17 cellular contexts compared by ENCODE assay signal in the genomic region with DNA sequence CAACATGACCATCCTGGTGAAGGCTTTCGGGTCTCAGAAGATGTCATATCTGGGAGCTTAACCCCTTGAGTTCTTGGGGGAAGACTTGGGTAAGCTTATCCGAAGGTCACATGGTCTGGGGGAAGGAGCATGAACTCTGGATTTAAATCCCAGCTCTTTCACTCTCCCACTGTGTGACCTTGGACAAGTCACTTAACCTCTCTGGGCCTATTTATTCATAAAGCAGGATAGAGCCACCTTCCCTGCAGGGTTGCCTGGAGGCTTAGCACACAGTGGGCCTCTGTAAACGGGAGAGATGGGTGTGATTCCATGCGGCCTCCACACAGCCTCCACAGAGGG. TPM values are rescaled to one million over a fixed set of nuclear protein-coding genes. Genes with fewer than 3 reads are reported as not detected.
A peak's percentile ranks its signal among the peaks of the same experiment; 100 is the strongest.
DNase-seq lines count a peak whose midpoint lies in the region; ATAC-seq, FAIRE-seq and TF ChIP-seq lines count a peak whose summit lies in the region.
"Had no signal": no experiment of that assay in that cellular context is flagged by ENCODE, and none has a peak within 500 bp of the region (broad histone marks: within the 10 kb centered on the region; RNA-seq: fewer than 3 reads in every experiment).

No MANE protein-coding gene starts in this region.

- H3K4me3 ChIP-seq in HEK293 (ENCODE audit: low read depth, low read length): no peak overlapping the region
- H3K4me3 ChIP-seq in bronchial epithelial cell (ENCODE audit: low read depth, low read length): no peak overlapping the region
- no peak overlapping the region for H3K4me3 ChIP-seq in mucosa of descending colon
- H3K4me3 ChIP-seq in stomach: no peak overlapping the region
- H3K4me3 ChIP-seq in lower lobe of right lung: no peak overlapping the region

- DNase-seq in bronchial epithelial cell (ENCODE audit: low read depth) (no peak), mucosa of descending colon (peak in 2 of 3 donors; percentile 78 to 81), stomach (no peak), lower lobe of right lung (no peak), DMS153 (lab: John Stamatoyannopoulos, UW) (no peak), iPS-NIHi11 (ENCODE audit: low spot score) (no peak)
- DNase-seq: activated CD4-positive, alpha-beta T cell treated with anti-CD3 and anti-CD28 coated beads, Interleukin-2, amount 10 ng/mL, durations not matched to agents 7 days and 5 days; activated naive CD4-positive, alpha-beta T cell treated with anti-CD3 and anti-CD28 coated beads for 36 hours; HFFc6; NCI-H1105 treated with DMSO at 0.1 percent for 48 hours; NCI-H2171 treated with DMSO at 0.1 percent for 48 hours; NCI-H82; stimulated activated naive B cell treated with anti-CD40 and anti-IgM and Interleukin-4, amounts not matched to agents 10 μg/mL and 1 μg/mL and 100 μg/mL, for 72 hours; SW 1271 had no signal

- TF ChIP-seq CTCF in HEK293 (tag by site-specific recombination; IDR thresholded peaks at IDR 0.05): no peak
- TF ChIP-seq CTCF in bronchial epithelial cell (IDR thresholded peaks at IDR 0.05; ENCODE audit: insufficient read depth, low read length, severe bottlenecking): no peak
- no peak for TF ChIP-seq CTCF in mucosa of descending colon (IDR thresholded peaks at IDR 0.05)
- TF ChIP-seq CTCF in stomach (IDR thresholded peaks at IDR 0.05): no peak
- no peak for TF ChIP-seq CTCF in lower lobe of right lung (IDR thresholded peaks at IDR 0.05)

- TF ChIP-seq POLR2A in stomach (IDR thresholded peaks at IDR 0.05): no peak

- no peak for TF ChIP-seq EP300 in stomach (IDR thresholded peaks at IDR 0.05)

- CTCF ChIA-PET in HEK293 (lab: Yijun Ruan, JAX): interaction anchor here (1.1 to 2.7 kb wide), 3 partner anchors 10 to 37 kb away, joined by 3 to 20 read pairs (median 3); no protein-coding TSS in a partner anchor

- intact Hi-C loops in mucosa of descending colon (cut with DNase I, micrococcal nuclease) (no loop called here), stomach (cut with DNase I; ENCODE audit: low total_unique reads) (no loop called here), lower lobe of right lung (cut with DNase I) (no loop called here)

- no peaks in the 10 kb centered on the region; the same call in 1 of the 2 replicates for H3K4me1 ChIP-seq in HEK293 (ENCODE audit: control insufficient read depth, insufficient read depth, low read length)
- H3K4me1 ChIP-seq in mucosa of descending colon (ENCODE audit: low read depth): peaks cover 29% of the 10 kb centered on the region
- H3K4me1 ChIP-seq in stomach: peaks cover 10 to 60% (median 32%) of the 10 kb centered on the region in 4 donors
- H3K4me1 ChIP-seq in lower lobe of right lung: no peaks in the 10 kb centered on the region

- H3K9me3 ChIP-seq in HEK293 (ENCODE audit: control insufficient read depth, insufficient read depth, low read depth, low read length) (no peaks in the 10 kb centered on the region), mucosa of descending colon (no peaks in the 10 kb centered on the region), stomach (no peaks in the 10 kb centered on the region), lower lobe of right lung (no peaks in the 10 kb centered on the region)

- H3K27me3 ChIP-seq in bronchial epithelial cell (ENCODE audit: control insufficient read depth, insufficient read depth, low read length) (no peaks in the 10 kb centered on the region), stomach (no peaks in the 10 kb centered on the region), lower lobe of right lung (ENCODE audit: low read depth) (peaks cover 3% of the 10 kb centered on the region)

- ATAC-seq in mucosa of descending colon (no peak), GM21528 (IDR thresholded peaks at IDR 0.05; ENCODE audit: low FRiP score, unreplicated experiment) (no peak), lower lobe of right lung (no peak)
- ATAC-seq: stimulated activated naive B cell treated with anti-CD40 and anti-IgM and Interleukin-4, amounts not matched to agents 10 μg/mL and 1 μg/mL and 100 μg/mL, for 72 hours had no signal

- POLR2A ChIA-PET in HEK293 (lab: Yijun Ruan, JAX): no interaction called here

- FAIRE-seq in bronchial epithelial cell (lab: Jason Lieb, UNC): peak; percentile 28
- FAIRE-seq: islet of Langerhans had no signal

- WGBS in stomach, 5 donors: 66 to 79% (median 76%) methylated on average over 3 to 4 of the region's 4 CpGs

- H3K27ac ChIP-seq in HEK293 (ENCODE audit: extremely low read depth, low read depth, low read length): no peak overlapping the region
- peak overlapping the region in 4 of 5 donors; percentile 63 to 83 (median 72) for H3K27ac ChIP-seq in stomach
- H3K27ac ChIP-seq in lower lobe of right lung: no peak overlapping the region

- no peaks in the 10 kb centered on the region for H3K36me3 ChIP-seq in HEK293 (ENCODE audit: control insufficient read depth in 2 of 2, insufficient read depth in 1 of 2, low read length in 2 of 2)
- no peaks in the 10 kb centered on the region for H3K36me3 ChIP-seq in bronchial epithelial cell (ENCODE audit: control insufficient read depth, insufficient read depth, low read length)
- H3K36me3 ChIP-seq in mucosa of descending colon (ENCODE audit: low read depth): no peaks in the 10 kb centered on the region
- no peaks in the 10 kb centered on the region for H3K36me3 ChIP-seq in stomach
- H3K36me3 ChIP-seq in lower lobe of right lung: no peaks in the 10 kb centered on the region

TF ChIP-seq in HEK293, 187 proteins besides CTCF, POLR2A, EP300 and RAD21:
- TF ChIP-seq, protein P1, sequence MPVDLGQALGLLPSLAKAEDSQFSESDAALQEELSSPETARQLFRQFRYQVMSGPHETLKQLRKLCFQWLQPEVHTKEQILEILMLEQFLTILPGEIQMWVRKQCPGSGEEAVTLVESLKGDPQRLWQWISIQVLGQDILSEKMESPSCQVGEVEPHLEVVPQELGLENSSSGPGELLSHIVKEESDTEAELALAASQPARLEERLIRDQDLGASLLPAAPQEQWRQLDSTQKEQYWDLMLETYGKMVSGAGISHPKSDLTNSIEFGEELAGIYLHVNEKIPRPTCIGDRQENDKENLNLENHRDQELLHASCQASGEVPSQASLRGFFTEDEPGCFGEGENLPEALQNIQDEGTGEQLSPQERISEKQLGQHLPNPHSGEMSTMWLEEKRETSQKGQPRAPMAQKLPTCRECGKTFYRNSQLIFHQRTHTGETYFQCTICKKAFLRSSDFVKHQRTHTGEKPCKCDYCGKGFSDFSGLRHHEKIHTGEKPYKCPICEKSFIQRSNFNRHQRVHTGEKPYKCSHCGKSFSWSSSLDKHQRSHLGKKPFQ (tag by site-specific recombination; IDR thresholded peaks at IDR 0.05): peak; percentile 82
- TF ChIP-seq ZBTB20 (tag by site-specific recombination; IDR thresholded peaks at IDR 0.05) (no peak), ZNF768 (tag by site-specific recombination; IDR thresholded peaks at IDR 0.05) (peak; percentile 94; the same call in 1 of the 2 replicates), WT1 (tag by site-specific recombination; IDR thresholded peaks at IDR 0.05) (no peak), ZFHX2 (tag by site-specific recombination; conservative IDR thresholded peaks at IDR 0.05) (no peak), ZNF473 (tag by site-specific recombination; IDR thresholded peaks at IDR 0.05) (no peak)
- TF ChIP-seq, protein P2, sequence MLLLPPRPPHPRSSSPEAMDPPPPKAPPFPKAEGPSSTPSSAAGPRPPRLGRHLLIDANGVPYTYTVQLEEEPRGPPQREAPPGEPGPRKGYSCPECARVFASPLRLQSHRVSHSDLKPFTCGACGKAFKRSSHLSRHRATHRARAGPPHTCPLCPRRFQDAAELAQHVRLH (tag by site-specific recombination; IDR thresholded peaks at IDR 0.05): peak; percentile 65

RNA-seq across cellular contexts. Expression of a gene that starts 8.2 kb away (rescaled TPM):
- total RNA-seq in bronchial epithelial cell (6.3 and 14.8 TPM in 2 replicates), mucosa of descending colon (100 to 1,000 TPM in 2 of 3 donors, 10 to 100 TPM in 1; 87.6 to 146 (median 144) TPM), stomach (100 to 1,000 TPM in 2 of 5 donors, 10 to 100 TPM in 3; 24.2 to 329 (median 75.4) TPM), lower lobe of right lung (57.9 TPM)
- polyA plus RNA-seq in stomach: 10 to 100 TPM; 15.4 to 49.2 (median 22.5) TPM
- total RNA-seq: activated CD4-positive, alpha-beta T cell treated with anti-CD3 and anti-CD28 coated beads, Interleukin-2, amount 10 ng/mL, durations not matched to agents 7 days and 5 days; activated naive CD4-positive, alpha-beta T cell treated with anti-CD3 and anti-CD28 coated beads for 36 hours had no signal

Comparison
In these comparisons a context has a peak if more than half of its experiments do, and no peak if none do; other contexts are left out.
1. H3K27ac ChIP-seq: peak in stomach (4 of 5); none in HEK293 (single experiment) and lower lobe of right lung (single experiment).
2. DNase-seq: peak in mucosa of descending colon (2 of 3); none in bronchial epithelial cell (single experiment), stomach (single experiment), lower lobe of right lung (single experiment), DMS153 (single experiment) and iPS-NIHi11 (single experiment).